In genomic region chr16:50315346-50315997, GRCh38 we compare ENCODE assay signal across 1 cellular context.
TF ChIP-seq lines count a peak whose summit lies in the region.

No MANE protein-coding gene starts in this region.

TF ChIP-seq in K562, 482 proteins besides CTCF, POLR2A, EP300 and RAD21:
- TF ChIP-seq POLR2G (IDR thresholded peaks at IDR 0.05; ENCODE audit: low read depth, low read length) (0 out of 2 replicates have a peak, but pooled peaks have one; percentile 31), KLF13 (tag; IDR thresholded peaks at IDR 0.05; ENCODE audit: borderline replicate concordance, low read depth) (no peak), RBM39 (optimal IDR thresholded peaks at IDR 0.05; ENCODE audit: low read depth, low read length) (no peak)
